ENCODE assay signal across 10 cellular contexts in the genomic region with DNA sequence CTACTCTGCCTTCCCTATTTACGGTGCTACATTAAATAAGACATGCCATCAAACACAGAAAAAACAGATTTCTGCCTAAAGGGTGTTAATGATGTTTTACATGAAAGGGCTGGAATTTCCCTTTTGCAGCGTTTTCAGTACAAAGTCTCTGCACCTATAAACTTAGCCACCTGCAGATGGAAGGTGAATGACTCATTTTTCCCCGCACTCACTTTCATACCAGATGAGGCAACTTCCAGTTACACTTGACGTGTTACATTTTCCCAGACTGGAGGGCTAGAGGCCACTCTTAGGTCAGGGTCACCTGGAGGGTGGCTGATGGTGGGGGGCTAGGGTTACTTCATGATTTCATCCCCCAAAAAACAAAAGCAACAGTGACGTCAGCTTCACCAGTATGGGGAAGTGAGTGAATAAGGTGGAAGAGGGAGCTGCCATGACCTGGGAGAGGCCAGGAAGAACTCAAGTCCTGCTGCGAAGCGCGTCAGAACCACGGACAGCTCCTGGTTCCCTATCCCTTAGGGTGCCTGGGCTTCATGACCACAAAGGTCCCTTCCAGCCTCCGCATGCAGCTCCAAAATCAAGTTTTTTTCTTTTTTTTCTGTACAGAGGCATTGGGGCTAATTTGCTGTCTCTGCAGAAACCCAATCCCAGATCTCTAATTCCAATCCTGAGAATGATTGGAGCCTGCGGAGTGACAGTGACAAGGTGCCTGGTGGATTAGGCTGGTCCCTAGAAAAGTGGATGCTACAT.
DNase-seq lines count a peak whose midpoint lies in the region; ATAC-seq, FAIRE-seq and TF ChIP-seq lines count a peak whose summit lies in the region.
"Had no signal": no experiment of that assay in that cellular context is flagged by ENCODE, and none has a peak within 500 bp of the region (broad histone marks: within the 10 kb centered on the region; RNA-seq: fewer than 3 reads in every experiment).

No MANE protein-coding gene starts in this region.

- H2AFZ ChIP-seq in OCI-LY7 (ENCODE audit: low read length): no peak overlapping the region

- POLR2A ChIA-PET in OCI-LY7 (lab: Charles Lee) (no interaction called here), T-cell (lab: Charles Lee) (no interaction called here)

- no peaks in the 10 kb centered on the region for H3K9me3 Mint-ChIP-seq in T-cell

- intact Hi-C loops in OCI-LY7 (cut with micrococcal nuclease; ENCODE audit: unreplicated experiment): no loop called here

- CTCF ChIA-PET in OCI-LY7 (lab: Charles Lee; ENCODE audit: unreplicated experiment) (no interaction called here), T-cell (lab: Charles Lee) (no interaction called here)

- H3K4me3 ChIP-seq in OCI-LY7 (ENCODE audit: low read depth, low read length, poor library complexity, severe bottlenecking) (no peak overlapping the region), small intestine (ENCODE audit: low read depth in 1 of 2, low read length in 2 of 2) (no peak overlapping the region)
- H3K4me3 ChIP-seq: SK-N-MC had no signal

- no peak overlapping the region for H3K27ac Mint-ChIP-seq in T-cell

- no peaks in the 10 kb centered on the region for H3K79me2 ChIP-seq in OCI-LY7 (ENCODE audit: insufficient read depth, low read depth, low read length)

- H3K36me3 Mint-ChIP-seq in T-cell: no peaks in the 10 kb centered on the region

- DNase-seq in GM13976 (ENCODE audit: low spot score) (peak; percentile 59), OCI-LY7 (ENCODE audit: low spot score) (peak; percentile 18), iPS DF 4.7 (ENCODE audit: extremely low read depth, low spot score) (peak; percentile 36), SW 1271 (lab: John Stamatoyannopoulos, UW) (no peak), small intestine (no peak), T-cell (no peak), SKM-1 (lab: John Stamatoyannopoulos, UW; ENCODE audit: unreplicated experiment) (no peak)

- no peaks in the 10 kb centered on the region for H3K27me3 ChIP-seq in small intestine (ENCODE audit: control insufficient read depth in 2 of 2, insufficient read depth in 2 of 2, low read length in 2 of 2)

- in situ Hi-C loops in GM13976 (cut with MboI; ENCODE audit: low sequenced_read_pairs, unreplicated experiment): no loop called here

- BruUV-seq in OCI-LY7 (replicated peaks; lab: Mats Ljungman, UMichigan): no TSS peak

- H3K36me3 ChIP-seq in OCI-LY7 (ENCODE audit: insufficient read depth, low read length) (no peaks in the 10 kb centered on the region), small intestine (ENCODE audit: control insufficient read depth in 2 of 2, insufficient read depth in 2 of 2, low read length in 2 of 2) (no peaks in the 10 kb centered on the region)

- TF ChIP-seq CTCF in GM13976 (IDR thresholded peaks at IDR 0.05; ENCODE audit: borderline replicate concordance, control extremely low read depth, extremely low read depth, insufficient read depth, missing control alignments) (no peak), OCI-LY7 (conservative IDR thresholded peaks at IDR 0.05; ENCODE audit: low read length) (no peak)

- no peaks in the 10 kb centered on the region for H3K9me2 ChIP-seq in OCI-LY7 (ENCODE audit: insufficient read depth, low read length)

- H3K4me1 Mint-ChIP-seq in T-cell: peaks cover 0 to 2% (median 0%) of the 10 kb centered on the region in 3 donors

- peaks cover 0 to 23% of the 10 kb centered on the region in 2 donors for H3K27me3 Mint-ChIP-seq in T-cell

- H3K4me1 ChIP-seq in OCI-LY7 (ENCODE audit: insufficient read depth, low read length, poor library complexity, severe bottlenecking) (no peaks in the 10 kb centered on the region), small intestine (ENCODE audit: control insufficient read depth in 2 of 2, insufficient read depth in 1 of 2, low read depth in 1 of 2, low read length in 1 of 2) (no peaks in the 10 kb centered on the region)

- FAIRE-seq in small intestine (lab: Jason Lieb, UNC): no peak
- FAIRE-seq: endothelial cell of umbilical vein had no signal

- H4K20me1 ChIP-seq in OCI-LY7 (ENCODE audit: insufficient read depth, low read length): no peaks in the 10 kb centered on the region

- no peak overlapping the region for H3K4me2 ChIP-seq in OCI-LY7 (ENCODE audit: low read length)

- peak; percentile 57 for ATAC-seq in GM21717 (IDR thresholded peaks at IDR 0.05; ENCODE audit: unreplicated experiment)
- ATAC-seq in T-cell (replicated peaks in 1 of 4): no peak

- 29 to 42% (median 34%) methylated on average over 11 of the region's 11 CpGs for WGBS in small intestine, 3 donors

- no peak overlapping the region for H3K4me3 Mint-ChIP-seq in T-cell

- H3K27ac ChIP-seq in OCI-LY7 (ENCODE audit: low read depth, low read length, poor library complexity, severe bottlenecking) (no peak overlapping the region), small intestine (ENCODE audit: low read depth in 1 of 2, low read length in 1 of 2) (no peak overlapping the region)
- H3K27ac ChIP-seq: SK-N-MC had no signal

- H3K9me3 ChIP-seq in OCI-LY7 (ENCODE audit: low read length): no peaks in the 10 kb centered on the region
- H3K9me3 ChIP-seq in small intestine (ENCODE audit: control insufficient read depth, low read depth): no peaks in the 10 kb centered on the region

Comparison
In these comparisons a context has a peak if more than half of its experiments do, and no peak if none do; other contexts are left out.
1. DNase-seq: peak in GM13976 (single experiment), OCI-LY7 (single experiment) and iPS DF 4.7 (single experiment); none in SW 1271 (0 of 2), small intestine (single experiment), T-cell (0 of 34) and SKM-1 (single experiment).